Comparison of ENCODE assay signal across 12 cellular contexts in the genomic region with DNA sequence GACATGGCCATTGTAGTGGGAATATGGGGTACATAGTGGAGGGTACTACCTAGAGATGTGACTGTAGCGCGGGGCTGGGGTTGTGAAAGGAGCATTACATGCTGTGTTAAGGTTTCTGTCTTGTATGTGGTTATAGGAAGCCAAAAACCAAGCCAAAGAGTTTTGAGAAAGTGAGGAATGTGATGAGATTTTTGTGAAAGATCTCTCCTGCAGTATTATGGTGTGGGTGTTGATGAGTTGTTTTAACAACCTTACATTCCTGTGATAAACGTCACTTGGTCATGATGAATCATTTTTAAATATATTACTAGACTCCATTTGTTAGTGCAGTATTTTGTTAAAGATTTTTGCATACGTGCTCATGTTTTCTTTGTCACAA. TPM values are rescaled to one million over a fixed set of nuclear protein-coding genes. Genes with fewer than 3 reads are reported as not detected.
A peak's percentile ranks its signal among the peaks of the same experiment; 100 is the strongest.
DNase-seq lines count a peak whose midpoint lies in the region; ATAC-seq and TF ChIP-seq lines count a peak whose summit lies in the region.
"Had no signal": no experiment of that assay in that cellular context is flagged by ENCODE, and none has a peak within 500 bp of the region (broad histone marks: within the 10 kb centered on the region; RNA-seq: fewer than 3 reads in every experiment).

No MANE protein-coding gene starts in this region.

- H3K27ac Mint-ChIP-seq in Calu3 (ENCODE audit: unreplicated experiment) (peak overlapping the region; percentile 13), nephron progenitor cell (peak overlapping the region; percentile 46)

- H3K4me3 Mint-ChIP-seq in Calu3 (ENCODE audit: low read depth, unreplicated experiment) (peak overlapping the region; percentile 5), nephron progenitor cell (no peak overlapping the region)

- H3K9me3 Mint-ChIP-seq in Calu3 (ENCODE audit: low read depth, unreplicated experiment) (peaks cover 6% of the 10 kb centered on the region), nephron progenitor cell (peaks cover 30% of the 10 kb centered on the region)

- no peak overlapping the region for H2AK9ac ChIP-seq in IMR-90 (replicated peaks; ENCODE audit: low read depth, low read length, poor library complexity)

- TF ChIP-seq POLR2A in IMR-90 (IDR thresholded peaks at IDR 0.05; ENCODE audit: low read depth, low read length) (no peak), uterus (IDR thresholded peaks at IDR 0.05) (no peak)

- no peaks in the 10 kb centered on the region for H3K27me3 ChIP-seq in IMR-90 (ENCODE audit: control insufficient read depth, insufficient read depth, low read length)
- H3K27me3 ChIP-seq in uterus = no peaks in the 10 kb centered on the region
- H3K27me3 ChIP-seq: vagina had no signal

- 73% methylated on average over 3 of the region's 4 CpGs; no CpG with 5 or more reads in 1 of the 2 experiments for WGBS in IMR-90 (ENCODE audit: extremely low coverage in 2 of 2, insufficient read length in 1 of 2), 2 experiments

- 0 out of 2 replicates have a peak overlapping the region, but pooled peaks have one; percentile 29 for H2AK5ac ChIP-seq in IMR-90 (ENCODE audit: low read depth, low read length)

- H3K9me1 ChIP-seq in IMR-90 (ENCODE audit: insufficient read depth, low read length) = peaks cover 18% of the 10 kb centered on the region

- no peak overlapping the region for H3K18ac ChIP-seq in IMR-90 (ENCODE audit: low read depth, low read length)

- TF ChIP-seq RAD21 in IMR-90 (IDR thresholded peaks at IDR 0.05; ENCODE audit: low read length) = no peak

- H3K4me2 ChIP-seq in IMR-90 (ENCODE audit: low read depth, low read length) = peak overlapping the region; percentile 72

- peaks cover 92% of the 10 kb centered on the region for H4K20me1 ChIP-seq in IMR-90 (ENCODE audit: insufficient read depth, low read length)

- no TSS peak for BruUV-seq in Calu3 (replicated peaks; lab: Mats Ljungman, UMichigan)
- no TSS peak for BruUV-seq in IMR-90 (replicated peaks; lab: Mats Ljungman, UMichigan)

- H2BK5ac ChIP-seq in IMR-90 (ENCODE audit: low read depth, low read length, poor library complexity, severe bottlenecking) = peak overlapping the region; percentile 34

- in situ Hi-C loops in IMR-90 (cut with MboI; ENCODE audit: low sequenced_read_pairs) (no loop called here), KBM-7 (cut with MboI; ENCODE audit: low pct_unique_long_range_greater_than_20kb, low sequenced_read_pairs) (no loop called here)

- no peak overlapping the region for H3K4ac ChIP-seq in IMR-90 (ENCODE audit: low read depth, low read length)

- ATAC-seq in IMR-90 (ENCODE audit: low read depth) = peak; percentile 73

- H3K27me3 Mint-ChIP-seq in Calu3 (ENCODE audit: unreplicated experiment) = no peaks in the 10 kb centered on the region
- H3K27me3 Mint-ChIP-seq in nephron progenitor cell (ENCODE audit: low read depth, poor library complexity) = no peaks in the 10 kb centered on the region

- H4K8ac ChIP-seq in IMR-90 (ENCODE audit: low read depth in 2 of 2, low read length in 2 of 2) = no peak overlapping the region

- H3K4me3 ChIP-seq in IMR-90 (ENCODE audit: insufficient read depth, low read depth, low read length) = no peak overlapping the region
- H3K4me3 ChIP-seq in choroid plexus epithelial cell (ENCODE audit: low read depth, low read length) = no peak overlapping the region
- no peak overlapping the region for H3K4me3 ChIP-seq in uterus
- H3K4me3 ChIP-seq: HAP-1, vagina had no signal

- H3K27ac ChIP-seq in IMR-90 (ENCODE audit: insufficient read depth, low read length) = no peak overlapping the region
- no peak overlapping the region for H3K27ac ChIP-seq in uterus
- H3K27ac ChIP-seq: vagina had no signal

- H3K4me1 Mint-ChIP-seq in Calu3 (ENCODE audit: low read depth, unreplicated experiment) = peaks cover 40% of the 10 kb centered on the region
- peaks cover 12% of the 10 kb centered on the region for H3K4me1 Mint-ChIP-seq in nephron progenitor cell

- peak overlapping the region; percentile 81; the same call in 1 of the 2 replicates for H3K23ac ChIP-seq in IMR-90 (ENCODE audit: low read depth, low read length)

- H4K91ac ChIP-seq in IMR-90 (ENCODE audit: insufficient read depth, low read depth, low read length) = no peak overlapping the region

- no peak for DNase-seq in Calu3
- DNase-seq in IMR-90 = peak; percentile 59
- peak; percentile 80 for DNase-seq in choroid plexus epithelial cell (ENCODE audit: low read depth)
- DNase-seq in nephron progenitor cell = no peak
- DNase-seq in uterus = no peak
- no peak for DNase-seq in anterior cingulate cortex (lab: John Stamatoyannopoulos, UW)
- DNase-seq in NK-92 (lab: John Stamatoyannopoulos, UW; ENCODE audit: unreplicated experiment) = no peak
- DNase-seq in KBM-7 = no peak
- DNase-seq: cerebellar nuclear complex, islet precursor cell had no signal

- CTCF ChIA-PET in Calu3 (lab: Charles Lee) (interaction anchor here (0.6 kb wide), 1 partner anchor 14 kb away, joined by 3 read pairs; no protein-coding TSS in a partner anchor), IMR-90 (lab: Yijun Ruan, JAX) (no interaction called here)

- H3K36me3 Mint-ChIP-seq in Calu3 (ENCODE audit: insufficient read depth, unreplicated experiment) (no peaks in the 10 kb centered on the region), nephron progenitor cell (ENCODE audit: low read depth) (peaks cover 31% of the 10 kb centered on the region)

- no peak overlapping the region for H2BK15ac ChIP-seq in IMR-90 (ENCODE audit: low read depth, low read length)

- H3K9ac ChIP-seq in IMR-90 (ENCODE audit: low read depth, low read length) = no peak overlapping the region

- no peak overlapping the region for H2AFZ ChIP-seq in IMR-90 (replicated peaks; ENCODE audit: low read length, poor library complexity)

- no peak overlapping the region for H3K56ac ChIP-seq in IMR-90 (ENCODE audit: extremely low read depth, insufficient read depth, low read length)

- H2BK120ac ChIP-seq in IMR-90 (ENCODE audit: low read depth, low read length) = no peak overlapping the region

- no peak for TF ChIP-seq CTCF in Calu3 (IDR thresholded peaks at IDR 0.05; ENCODE audit: unreplicated experiment)
- no peak for TF ChIP-seq CTCF in IMR-90 (conservative IDR thresholded peaks at IDR 0.05; ENCODE audit: low read depth, low read length)
- no peak for TF ChIP-seq CTCF in choroid plexus epithelial cell (conservative IDR thresholded peaks at IDR 0.05; ENCODE audit: low read depth, low read length)
- TF ChIP-seq CTCF in nephron progenitor cell (IDR thresholded peaks at IDR 0.05) = no peak
- TF ChIP-seq CTCF in uterus (IDR thresholded peaks at IDR 0.05) = no peak

- dilution Hi-C loops in IMR-90 (cut with HindIII; ENCODE audit: low sequenced_read_pairs, unreplicated experiment) = no loop called here

- H3K4me1 ChIP-seq in IMR-90 (ENCODE audit: control insufficient read depth, insufficient read depth, low read length) (peaks cover 11% of the 10 kb centered on the region), uterus (no peaks in the 10 kb centered on the region)

- H3K14ac ChIP-seq in IMR-90 (replicated peaks; ENCODE audit: low read depth, low read length) = no peak overlapping the region; the same call in 1 of the 2 replicates

- no peak overlapping the region for H2BK20ac ChIP-seq in IMR-90 (ENCODE audit: low read depth, low read length)

- POLR2A ChIA-PET in IMR-90 (lab: Charles Lee; ENCODE audit: unreplicated experiment) = no interaction called here

- H4K5ac ChIP-seq in IMR-90 (ENCODE audit: low read depth, low read length) = no peak overlapping the region

- H3K36me3 ChIP-seq in IMR-90 (ENCODE audit: control insufficient read depth, insufficient read depth, low read length) = no peaks in the 10 kb centered on the region
- no peaks in the 10 kb centered on the region for H3K36me3 ChIP-seq in uterus
- H3K36me3 ChIP-seq: HAP-1, vagina had no signal

- H3K9me3 ChIP-seq in IMR-90 (ENCODE audit: control insufficient read depth, insufficient read depth, low read length) (no peaks in the 10 kb centered on the region), uterus (peaks cover 0 to 7% of the 10 kb centered on the region in 2 donors)
- H3K9me3 ChIP-seq: HAP-1, vagina had no signal

- intact Hi-C loops in Calu3 (cut with micrococcal nuclease; ENCODE audit: unreplicated experiment) (no loop called here), IMR-90 (cut with micrococcal nuclease) (no loop called here), uterus (cut with DNase I; ENCODE audit: low total_unique reads) (no loop called here)

- H3K79me1 ChIP-seq in IMR-90 (ENCODE audit: low read depth in 1 of 2, low read length in 2 of 2) = peaks cover 9 to 75% of the 10 kb centered on the region in 2 experiments

TF ChIP-seq in IMR-90, 13 proteins besides CTCF, POLR2A, EP300 and RAD21:
- TF ChIP-seq FOS (IDR thresholded peaks at IDR 0.05; ENCODE audit: low read depth, low read length) = no peak
- no peak for TF ChIP-seq NFE2L2 (IDR thresholded peaks at IDR 0.05; ENCODE audit: low read depth, low read length)

RNA-seq across cellular contexts. Expression of a gene that starts 48.9 kb away (rescaled TPM):
- total RNA-seq in Calu3 (2022) (75.0 and 80.5 TPM in 2 replicates), IMR-90 (2012; rRNA removed) (10.9 and 13.1 TPM in 2 replicates), uterus (10 to 100 TPM in 3 of 4 donors, 1 to 10 TPM in 1; 5.0 to 81.9 (median 54.6) TPM)
- polyA plus RNA-seq in IMR-90 (2012; rRNA removed) = 21.8 and 26.7 TPM in 2 replicates
- polyA plus RNA-seq in IMR-90 (2012; cell fraction: cytosol; rRNA removed) = 15.3 and 24.4 TPM in 2 replicates
- polyA plus RNA-seq in IMR-90 (2012; cell fraction: nucleus; rRNA removed; ENCODE audit: low replicate concordance) = 15.6 and 20.7 TPM in 2 replicates

Comparison
In these comparisons a context has a peak if more than half of its experiments do, and no peak if none do; other contexts are left out.
1. DNase-seq: peak in IMR-90 (single experiment) and choroid plexus epithelial cell (single experiment); none in Calu3 (single experiment), nephron progenitor cell (single experiment), uterus (0 of 2), anterior cingulate cortex (0 of 58), NK-92 (single experiment) and KBM-7 (single experiment).